23 cellular contexts compared by ENCODE assay signal in genomic region chr18:61329398-61329797, GRCh38. TPM values are rescaled to one million over a fixed set of nuclear protein-coding genes. Genes with fewer than 3 reads are reported as not detected.
"Had no signal": no experiment of that assay in that cellular context is flagged by ENCODE, and none has a peak within 500 bp of the region (broad histone marks: within the 10 kb centered on the region; RNA-seq: fewer than 3 reads in every experiment).

No MANE protein-coding gene starts in this region.

- DNase-seq: IMR-90; Karpas-422; KG1; MG63; NCI-H1092 treated with DMSO at 0.1 percent for 48 hours; NCI-H1436; NCI-H1694; NCI-H187 treated with DMSO at 0.1 percent for 48 hours; NCI-H2029 treated with DMSO at 0.1 percent for 48 hours; NCI-H2171 treated with DMSO at 0.1 percent for 48 hours; NCI-H2227 treated with DMSO at 0.1 percent for 48 hours; NCI-H524 treated with DMSO at 0.1 percent for 48 hours; NCI-H774; NK-92 treated with Interleukin-12 subunit alpha and Interleukin-12 subunit beta, amount 100 ng/mL, for 24 hours; PC-3; SHP77; SK-N-SH; SW 1271 had no signal

- H3K27ac ChIP-seq: RWPE1 had no signal

RNA-seq across cellular contexts. Expression of gene CDH20, which starts 3.8 kb away (rescaled TPM):
- total RNA-seq: HepG2, IMR-90, NCI-H460, OCI-LY7, PC-3, SK-MEL-5 had no signal
